8 cellular contexts compared by ENCODE assay signal in the genomic region with DNA sequence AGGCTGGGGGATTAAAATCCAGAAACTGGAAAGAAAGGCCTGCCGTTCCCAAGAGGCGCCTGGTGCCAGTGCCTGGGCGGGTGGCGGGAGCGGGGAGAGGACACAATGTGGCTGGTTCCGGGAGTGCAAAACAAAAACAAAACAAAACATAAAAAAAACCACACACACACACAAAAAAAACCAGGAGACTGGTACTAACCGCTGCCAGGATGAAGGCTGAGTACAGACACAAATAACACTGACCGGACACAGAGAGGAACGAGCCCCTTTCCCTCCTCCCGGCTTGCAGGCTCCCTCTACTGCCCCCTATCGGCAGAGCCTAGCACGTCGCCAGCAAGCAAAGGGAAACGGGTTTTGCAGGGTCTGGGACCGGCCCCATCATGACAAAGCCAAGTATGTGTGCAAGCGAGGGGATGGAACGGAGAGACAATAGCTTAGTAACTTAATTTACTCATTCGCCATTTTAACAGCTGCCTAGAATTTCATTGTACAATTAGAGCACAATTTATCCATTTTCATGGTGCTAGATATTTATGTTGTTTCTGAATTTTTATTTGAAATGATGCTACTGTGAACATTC. TPM values are rescaled to one million over a fixed set of nuclear protein-coding genes. Genes with fewer than 3 reads are reported as not detected.
DNase-seq lines count a peak whose midpoint lies in the region; ATAC-seq and TF ChIP-seq lines count a peak whose summit lies in the region.

No MANE protein-coding gene starts in this region.

- CTCF ChIA-PET in activated naive CD4-positive, alpha-beta T cell treated with anti-CD3 and anti-CD28 coated beads, Interleukin-2, amount 10 ng/mL, durations not matched to agents 7 days and 5 days (lab: Charles Lee), result interaction anchor here (0.7 to 10.1 kb wide), 23 partner anchors 10 to 537 kb away, joined by 3 to 169 read pairs (median 4); a partner anchor contains a TSS

- no peaks in the 10 kb centered on the region for H3K9me2 ChIP-seq in Karpas-422 (replicated peaks; ENCODE audit: insufficient read depth, low read length)

- no peaks in the 10 kb centered on the region for H4K20me1 ChIP-seq in Karpas-422 (ENCODE audit: insufficient read depth, low read depth, low read length)

- H3K36me3 Mint-ChIP-seq in activated naive CD4-positive, alpha-beta T cell treated with anti-CD3 and anti-CD28 coated beads, Interleukin-2, amount 10 ng/mL, durations not matched to agents 7 days and 5 days, result no peaks in the 10 kb centered on the region
- no peaks in the 10 kb centered on the region for H3K36me3 Mint-ChIP-seq in glutamatergic neuron (ENCODE audit: unreplicated experiment)

- no peaks in the 10 kb centered on the region for H3K79me2 ChIP-seq in Karpas-422 (ENCODE audit: low read length)

- H3K27me3 ChIP-seq in Karpas-422 (ENCODE audit: low read length) (no peaks in the 10 kb centered on the region), SJCRH30 (no peaks in the 10 kb centered on the region), suprapubic skin (no peaks in the 10 kb centered on the region)

- peak; percentile 97 for TF ChIP-seq CTCF in glutamatergic neuron (IDR thresholded peaks at IDR 0.05; ENCODE audit: partially characterized antibody, unreplicated experiment)
- TF ChIP-seq CTCF in omental fat pad (IDR thresholded peaks at IDR 0.05), result peak in 2 of 3 donors; percentile 22 to 62
- peak; percentile 81 to 92 for TF ChIP-seq CTCF in suprapubic skin (IDR thresholded peaks at IDR 0.05)

- peaks cover 11% of the 10 kb centered on the region for H3K4me1 ChIP-seq in Karpas-422 (ENCODE audit: low read length)
- H3K4me1 ChIP-seq in SJCRH30, result no peaks in the 10 kb centered on the region
- peaks cover 21% of the 10 kb centered on the region for H3K4me1 ChIP-seq in suprapubic skin

- H3K9me3 ChIP-seq in Karpas-422 (ENCODE audit: low read length) (no peaks in the 10 kb centered on the region), SJCRH30 (replicated peaks) (no peaks in the 10 kb centered on the region), suprapubic skin (no peaks in the 10 kb centered on the region)

- ATAC-seq in GM21526 (IDR thresholded peaks at IDR 0.05; ENCODE audit: low FRiP score, unreplicated experiment) (peak; percentile 80), omental fat pad (ENCODE audit: low FRiP score) (peak; percentile 87)

- 6% methylated on average over 18 of the region's 18 CpGs for WGBS in suprapubic skin

- H2AFZ ChIP-seq in Karpas-422 (ENCODE audit: low read length), result peak overlapping the region; percentile 100

- peak overlapping the region; percentile 65 for H3K4me3 Mint-ChIP-seq in activated naive CD4-positive, alpha-beta T cell treated with anti-CD3 and anti-CD28 coated beads, Interleukin-2, amount 10 ng/mL, durations not matched to agents 7 days and 5 days
- peak overlapping the region; percentile 94 for H3K4me3 Mint-ChIP-seq in glutamatergic neuron (ENCODE audit: unreplicated experiment)

- H3K36me3 ChIP-seq in Karpas-422 (ENCODE audit: insufficient read depth, low read length), result no peaks in the 10 kb centered on the region
- no peaks in the 10 kb centered on the region for H3K36me3 ChIP-seq in SJCRH30
- H3K36me3 ChIP-seq in suprapubic skin, result no peaks in the 10 kb centered on the region

- H3K4me1 Mint-ChIP-seq in activated naive CD4-positive, alpha-beta T cell treated with anti-CD3 and anti-CD28 coated beads, Interleukin-2, amount 10 ng/mL, durations not matched to agents 7 days and 5 days, result peaks cover 15% of the 10 kb centered on the region
- peaks cover 4% of the 10 kb centered on the region for H3K4me1 Mint-ChIP-seq in glutamatergic neuron (ENCODE audit: low read depth, unreplicated experiment)

- H3K9ac ChIP-seq in Karpas-422 (ENCODE audit: low read length), result peak overlapping the region; percentile 78

- no peak for TF ChIP-seq EP300 in suprapubic skin (IDR thresholded peaks at IDR 0.05)

- peak overlapping the region; percentile 79 for H3K4me3 ChIP-seq in Karpas-422 (ENCODE audit: low read length)
- peak overlapping the region; percentile 55 for H3K4me3 ChIP-seq in SJCRH30
- peak overlapping the region; percentile 45 for H3K4me3 ChIP-seq in suprapubic skin

- peak overlapping the region; percentile 80 for H3K4me2 ChIP-seq in Karpas-422 (ENCODE audit: low read depth, low read length, poor library complexity, severe bottlenecking)

- H3K27ac ChIP-seq in Karpas-422 (ENCODE audit: low read length), result no peak overlapping the region
- H3K27ac ChIP-seq in SJCRH30, result no peak overlapping the region
- H3K27ac ChIP-seq in suprapubic skin, result no peak overlapping the region

- H3K27me3 Mint-ChIP-seq in activated naive CD4-positive, alpha-beta T cell treated with anti-CD3 and anti-CD28 coated beads, Interleukin-2, amount 10 ng/mL, durations not matched to agents 7 days and 5 days, result peaks cover 9% of the 10 kb centered on the region
- H3K27me3 Mint-ChIP-seq in glutamatergic neuron (ENCODE audit: unreplicated experiment), result peaks cover 6% of the 10 kb centered on the region

- DNase-seq in DMS114 treated with DMSO at 0.1 percent for 48 hours (lab: John Stamatoyannopoulos, UW; ENCODE audit: unreplicated experiment), result peak; percentile 62
- DNase-seq in Karpas-422, result peak; percentile 95
- peak; percentile 89 to 93 for DNase-seq in SJCRH30
- DNase-seq in activated naive CD4-positive, alpha-beta T cell treated with anti-CD3 and anti-CD28 coated beads, Interleukin-2, amount 10 ng/mL, durations not matched to agents 7 days and 5 days, result peak; percentile 86
- peak; percentile 93 for DNase-seq in glutamatergic neuron
- peak; percentile 75 for DNase-seq in omental fat pad (ENCODE audit: low spot score)
- DNase-seq in suprapubic skin (ENCODE audit: low spot score in 2 of 2), result peak; percentile 89 to 90

- no peaks in the 10 kb centered on the region for H3K9me3 Mint-ChIP-seq in activated naive CD4-positive, alpha-beta T cell treated with anti-CD3 and anti-CD28 coated beads, Interleukin-2, amount 10 ng/mL, durations not matched to agents 7 days and 5 days
- H3K9me3 Mint-ChIP-seq in glutamatergic neuron (ENCODE audit: unreplicated experiment), result no peaks in the 10 kb centered on the region

- H3K27ac Mint-ChIP-seq in activated naive CD4-positive, alpha-beta T cell treated with anti-CD3 and anti-CD28 coated beads, Interleukin-2, amount 10 ng/mL, durations not matched to agents 7 days and 5 days, result no peak overlapping the region
- peak overlapping the region; percentile 91 for H3K27ac Mint-ChIP-seq in glutamatergic neuron (ENCODE audit: unreplicated experiment)

- no peak for TF ChIP-seq POLR2A in suprapubic skin (IDR thresholded peaks at IDR 0.05)

RNA-seq across cellular contexts. Expression of a gene that starts 17.9 kb away (rescaled TPM):
- 44.0 and 129 TPM in 2 replicates for total RNA-seq in Karpas-422 (2014; rRNA removed; shearing (Covaris generic); ENCODE audit: low replicate concordance)
- total RNA-seq in SJCRH30 (2014; rRNA removed; shearing (Covaris generic)), result 115 and 128 TPM in 2 replicates
- total RNA-seq in glutamatergic neuron (ENCODE audit: unreplicated experiment) (21.0 TPM), omental fat pad (10 to 100 TPM; 36.2 to 77.7 (median 41.4) TPM), suprapubic skin (10 to 100 TPM; 48.2 to 92.9 (median 69.5) TPM)

Comparison
In these comparisons a context has a peak if more than half of its experiments do, and no peak if none do; other contexts are left out.
1. CTCF ChIP-seq: peak in every context shown above with its lines; median percentile 97 in glutamatergic neuron; 86 in suprapubic skin; 42 in omental fat pad.